Comparison of ENCODE assay signal across 21 cellular contexts in the genomic region with DNA sequence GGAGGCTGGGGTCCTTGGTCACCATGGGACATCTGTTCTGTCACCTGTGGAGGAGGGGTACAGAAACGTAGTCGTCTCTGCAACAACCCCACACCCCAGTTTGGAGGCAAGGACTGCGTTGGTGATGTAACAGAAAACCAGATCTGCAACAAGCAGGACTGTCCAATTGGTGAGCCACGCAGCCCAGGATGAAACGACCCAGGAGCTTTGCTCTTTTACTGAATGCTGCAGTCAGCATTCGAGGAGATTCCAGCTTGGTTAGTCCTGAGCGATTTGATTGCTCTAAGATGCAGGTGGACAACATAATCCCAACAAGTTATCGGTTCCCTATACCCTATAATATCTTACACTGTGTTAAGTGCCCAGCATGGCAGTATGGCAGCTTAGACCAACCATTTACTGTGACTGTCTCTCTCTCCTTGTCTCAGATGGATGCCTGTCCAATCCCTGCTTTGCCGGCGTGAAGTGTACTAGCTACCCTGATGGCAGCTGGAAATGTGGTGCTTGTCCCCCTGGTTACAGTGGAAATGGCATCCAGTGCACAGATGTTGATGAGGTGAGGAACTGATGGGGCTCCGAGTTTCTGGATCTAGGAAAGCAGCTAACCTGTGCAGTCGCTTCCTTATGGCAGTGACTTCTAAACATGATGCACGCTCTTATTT. TPM values are rescaled to one million over a fixed set of nuclear protein-coding genes. Genes with fewer than 3 reads are reported as not detected.
DNase-seq lines count a peak whose midpoint lies in the region; ATAC-seq and TF ChIP-seq lines count a peak whose summit lies in the region.
"Had no signal": no experiment of that assay in that cellular context is flagged by ENCODE, and none has a peak within 500 bp of the region (broad histone marks: within the 10 kb centered on the region; RNA-seq: fewer than 3 reads in every experiment).

No MANE protein-coding gene starts in this region.

- H3K4me1 ChIP-seq in GM23248 (ENCODE audit: insufficient read depth) (no peaks in the 10 kb centered on the region; the same call in 1 of the 2 replicates), stomach smooth muscle (ENCODE audit: control insufficient read depth, insufficient read depth, low read length) (peaks cover 57% of the 10 kb centered on the region)
- H3K4me1 ChIP-seq: testis had no signal

- H3K27ac ChIP-seq in GM23248 (peak overlapping the region; percentile 95), stomach smooth muscle (ENCODE audit: low read length) (peak overlapping the region; percentile 53)
- H3K27ac ChIP-seq: heart right ventricle, testis had no signal

- 84 to 85% methylated on average over 13 of the region's 13 CpGs for WGBS in GM23248 (ENCODE audit: low coverage in 1 of 2, low lambda C conversion rate in 2 of 2, missing lambda C conversion rate in 2 of 2), 2 experiments

- H3K36me3 Mint-ChIP-seq in chondrocyte (ENCODE audit: low read depth): peaks cover 89% of the 10 kb centered on the region
- H3K36me3 Mint-ChIP-seq: memory B cell had no signal

- H3K27me3 ChIP-seq in GM23248 (replicated peaks; ENCODE audit: insufficient read depth) (no peaks in the 10 kb centered on the region), stomach smooth muscle (ENCODE audit: control insufficient read depth in 1 of 2, insufficient read depth in 2 of 2, low read length in 2 of 2) (no peaks in the 10 kb centered on the region)
- H3K27me3 ChIP-seq: heart right ventricle, testis had no signal

- peak overlapping the region; percentile 53 for H3K4me3 Mint-ChIP-seq in chondrocyte (ENCODE audit: unreplicated experiment)
- H3K4me3 Mint-ChIP-seq: central memory CD8-positive, alpha-beta T cell; endodermal cell; memory B cell; natural killer cell treated with Interleukin-12 subunit alpha and Interleukin-12 subunit beta and Interleukin-15 and Interleukin-18, amount 100 ng/mL, for 72 hours had no signal

- DNase-seq in GM23248: peak; percentile 43
- DNase-seq in chondrocyte (ENCODE audit: low spot score): no peak
- DNase-seq in foreskin fibroblast: peak in 1 of 2 donors; percentile 17
- DNase-seq in activated effector memory CD4-positive, alpha-beta T cell treated with Interleukin-2 at 50 U/mL for 16 hours: no peak
- DNase-seq in NCI-H526 (lab: John Stamatoyannopoulos, UW): no peak
- DNase-seq: activated gamma-delta T cell; C1 segment of cervical spinal cord; DMS 273 treated with DMSO at 0.1 percent for 48 hours; endodermal cell; heart right ventricle; NCI-H1417; NCI-H526 treated with DMSO at 0.1 percent for 48 hours; OCI-M1; stimulated activated CD8-positive, alpha-beta memory T cell treated with anti-CD3 and anti-CD28 coated beads, Interleukin-4, amount 100 ng/mL, for 48 hours; testis had no signal

- TF ChIP-seq CTCF in chondrocyte (IDR thresholded peaks at IDR 0.05) (no peak), foreskin fibroblast (IDR thresholded peaks at IDR 0.05; ENCODE audit: low read depth, low read length) (no peak)

- H3K9ac ChIP-seq in GM23248 (peak overlapping the region; percentile 89), stomach smooth muscle (ENCODE audit: low read length in 2 of 2) (no peak overlapping the region)

- H3K9me3 Mint-ChIP-seq in chondrocyte (ENCODE audit: low read depth): no peaks in the 10 kb centered on the region
- H3K9me3 Mint-ChIP-seq: central memory CD8-positive, alpha-beta T cell; endodermal cell; memory B cell; natural killer cell treated with Interleukin-12 subunit alpha and Interleukin-12 subunit beta and Interleukin-15 and Interleukin-18, amount 100 ng/mL, for 72 hours had no signal

- peaks cover 80% of the 10 kb centered on the region; the same call in 1 of the 2 replicates for H4K20me1 ChIP-seq in GM23248 (ENCODE audit: insufficient read depth)

- H3K4me2 ChIP-seq in GM23248 (ENCODE audit: unreplicated experiment): peak overlapping the region; percentile 75
- H3K4me2 ChIP-seq: smooth muscle cell had no signal

- H2AFZ ChIP-seq in GM23248: no peak overlapping the region

- no peak for ATAC-seq in GM18502 (IDR thresholded peaks at IDR 0.05; ENCODE audit: poor library complexity, unreplicated experiment)

- H3K9me2 ChIP-seq in GM23248 (ENCODE audit: insufficient read depth): no peaks in the 10 kb centered on the region

- H3F3A ChIP-seq in GM23248 (ENCODE audit: insufficient read depth): peaks cover 100% of the 10 kb centered on the region

- H3K4me3 ChIP-seq in GM23248 (peak overlapping the region; percentile 74), foreskin fibroblast (ENCODE audit: low read depth in 1 of 2, low read length in 2 of 2) (peak overlapping the region; percentile 35 to 97), stomach smooth muscle (ENCODE audit: low read length in 2 of 2) (no peak overlapping the region)
- H3K4me3 ChIP-seq: heart right ventricle, smooth muscle cell, testis had no signal

- peaks cover 98% of the 10 kb centered on the region for H3K36me3 ChIP-seq in GM23248 (ENCODE audit: low read depth)
- peaks cover 92 to 99% of the 10 kb centered on the region in 2 donors for H3K36me3 ChIP-seq in stomach smooth muscle (ENCODE audit: control insufficient read depth in 2 of 2, insufficient read depth in 2 of 2, low read length in 2 of 2)

- in situ Hi-C loops in GM23248 (cut with MboI): no loop called here

- no peaks in the 10 kb centered on the region for H3K9me3 ChIP-seq in GM23248 (ENCODE audit: low read depth)
- no peaks in the 10 kb centered on the region for H3K9me3 ChIP-seq in stomach smooth muscle (ENCODE audit: control insufficient read depth in 2 of 2, low read length in 2 of 2)
- H3K9me3 ChIP-seq: heart right ventricle, testis had no signal

- H3K4me1 Mint-ChIP-seq in chondrocyte (ENCODE audit: low read depth): peaks cover 98% of the 10 kb centered on the region
- H3K4me1 Mint-ChIP-seq: endodermal cell, memory B cell had no signal

- H3K27me3 Mint-ChIP-seq in chondrocyte (ENCODE audit: low read depth): no peaks in the 10 kb centered on the region
- H3K27me3 Mint-ChIP-seq: central memory CD8-positive, alpha-beta T cell; natural killer cell treated with Interleukin-12 subunit alpha and Interleukin-12 subunit beta and Interleukin-15 and Interleukin-18, amount 100 ng/mL, for 72 hours had no signal

- peak overlapping the region; percentile 81 for H3K27ac Mint-ChIP-seq in chondrocyte (ENCODE audit: unreplicated experiment)
- H3K27ac Mint-ChIP-seq: endodermal cell; memory B cell; natural killer cell treated with Interleukin-12 subunit alpha and Interleukin-12 subunit beta and Interleukin-15 and Interleukin-18, amount 100 ng/mL, for 72 hours had no signal

- no peaks in the 10 kb centered on the region for H3K79me2 ChIP-seq in GM23248 (ENCODE audit: insufficient read depth)

RNA-seq across cellular contexts. Expression of a gene that starts 7.8 kb away (rescaled TPM):
- total RNA-seq in GM23248 (2014; rRNA removed; shearing (Covaris generic)): 7,697 and 8,549 TPM in 2 replicates
- 2,858 and 2,877 TPM in 2 replicates for polyA plus RNA-seq in GM23248 (2016; fragmentation: Nextera tagmentation; extraction: Ambion mirVana)
- total RNA-seq in chondrocyte: 1,967 to 2,361 TPM (median 2,311 TPM) in 3 replicates

Comparison
In these comparisons a context has a peak if more than half of its experiments do, and no peak if none do; other contexts are left out.
1. H3K4me3 ChIP-seq: peak in GM23248 (single experiment) and foreskin fibroblast (2 of 2); none in stomach smooth muscle (0 of 2).